Comparison of ENCODE assay signal across 30 cellular contexts in genomic region chr9:75932026-75932425, GRCh38.
"Had no signal": no experiment of that assay in that cellular context is flagged by ENCODE, and none has a peak within 500 bp of the region (broad histone marks: within the 10 kb centered on the region; RNA-seq: fewer than 3 reads in every experiment).

No MANE protein-coding gene starts in this region.

- ATAC-seq: activated CD4-positive, alpha-beta T cell treated with anti-CD3 and anti-CD28 coated beads for 36 hours; activated CD8-positive, alpha-beta T cell treated with anti-CD3 and anti-CD28 coated beads, Interleukin-2, amount 10 ng/mL, durations not matched to agents 7 days and 5 days; Panc1 had no signal

- H3K27ac Mint-ChIP-seq: activated CD4-positive, alpha-beta T cell treated with anti-CD3 and anti-CD28 coated beads for 36 hours; activated CD4-positive, alpha-beta T cell treated with anti-CD3 and anti-CD28 coated beads, Interleukin-2, amount 10 ng/mL, durations not matched to agents 7 days and 5 days; activated CD8-positive, alpha-beta T cell treated with anti-CD3 and anti-CD28 coated beads, Interleukin-2, amount 10 ng/mL, durations not matched to agents 7 days and 5 days; activated naive CD4-positive, alpha-beta T cell treated with anti-CD3 and anti-CD28 coated beads, Interleukin-2, amount 50 U/mL, for 24 hours; activated naive CD8-positive, alpha-beta T cell treated with anti-CD3 and anti-CD28 coated beads, Interleukin-2, amount 10 ng/mL, durations not matched to agents 7 days and 5 days; activated T-cell treated with anti-CD3 and anti-CD28 coated beads, Interleukin-2, amount 50 U/mL, for 24 hours; activated T-helper 2 cell treated with anti-CD3 and anti-CD28 coated beads, Interferon-gamma antibody, Interleukin-2, Interleukin-4, amounts not matched to agents 10 μg/mL and 5 μg/mL and 100 μg/mL, durations not matched to agents 14 hours and 24 hours and 36 hours had no signal

- H3K4me1 Mint-ChIP-seq: activated CD4-positive, alpha-beta T cell treated with anti-CD3 and anti-CD28 coated beads, Interleukin-2, amount 10 ng/mL, durations not matched to agents 7 days and 5 days; central memory CD8-positive, alpha-beta T cell had no signal

- H3K27me3 ChIP-seq: ascending aorta, cardiac muscle cell, colonic mucosa, MG63, SJCRH30 had no signal

- DNase-seq: activated CD4-positive, alpha-beta T cell treated with anti-CD3 and anti-CD28 coated beads for 36 hours; activated CD4-positive, alpha-beta T cell treated with anti-CD3 and anti-CD28 coated beads, Interleukin-2, amount 10 ng/mL, durations not matched to agents 7 days and 5 days; activated CD4-positive, alpha-beta T cell treated with anti-CD3 and anti-CD28 coated beads, Interleukin-2, amount 50 U/mL, for 48 hours; activated CD8-positive, alpha-beta T cell treated with anti-CD3 and anti-CD28 coated beads, Interleukin-2, amount 10 ng/mL, durations not matched to agents 7 days and 5 days; activated gamma-delta T cell; activated naive CD4-positive, alpha-beta T cell treated with Interleukin-2 at 50 U/mL for 16 hours; activated naive CD8-positive, alpha-beta T cell treated with anti-CD3 and anti-CD28 coated beads, Interleukin-2, amount 10 ng/mL, durations not matched to agents 7 days and 5 days; activated T-cell treated with anti-CD3 and anti-CD28 coated beads, Interleukin-2, amount 50 U/mL, for 24 hours; amygdala; colonic mucosa; Kasumi-1; KG1; MG63; NCI-H1048; NCI-H146; NCI-H2107; NCI-H345; NCI-H526 treated with DMSO at 0.1 percent for 48 hours; NCI-H774; SHP77; SJCRH30; T1000; WERI-Rb-1 had no signal

- H3K4me3 Mint-ChIP-seq: activated CD4-positive, alpha-beta T cell treated with anti-CD3 and anti-CD28 coated beads for 36 hours; activated CD4-positive, alpha-beta T cell treated with anti-CD3 and anti-CD28 coated beads, Interleukin-2, amount 10 ng/mL, durations not matched to agents 7 days and 5 days; activated CD8-positive, alpha-beta T cell treated with anti-CD3 and anti-CD28 coated beads, Interleukin-2, amount 10 ng/mL, durations not matched to agents 7 days and 5 days; activated naive CD4-positive, alpha-beta T cell treated with anti-CD3 and anti-CD28 coated beads, Interleukin-2, amount 50 U/mL, for 24 hours; activated naive CD8-positive, alpha-beta T cell treated with anti-CD3 and anti-CD28 coated beads, Interleukin-2, amount 10 ng/mL, durations not matched to agents 7 days and 5 days; activated T-cell treated with anti-CD3 and anti-CD28 coated beads, Interleukin-2, amount 50 U/mL, for 24 hours; central memory CD8-positive, alpha-beta T cell had no signal

- H3K27me3 Mint-ChIP-seq: activated CD4-positive, alpha-beta T cell treated with anti-CD3 and anti-CD28 coated beads for 36 hours; activated CD4-positive, alpha-beta T cell treated with anti-CD3 and anti-CD28 coated beads, Interleukin-2, amount 10 ng/mL, durations not matched to agents 7 days and 5 days; activated naive CD4-positive, alpha-beta T cell treated with anti-CD3 and anti-CD28 coated beads, Interleukin-2, amount 50 U/mL, for 24 hours; activated naive CD8-positive, alpha-beta T cell treated with anti-CD3 and anti-CD28 coated beads, Interleukin-2, amount 10 ng/mL, durations not matched to agents 7 days and 5 days; activated T-cell treated with anti-CD3 and anti-CD28 coated beads, Interleukin-2, amount 50 U/mL, for 24 hours; central memory CD8-positive, alpha-beta T cell had no signal

- H3K4me1 ChIP-seq: colonic mucosa, SJCRH30 had no signal

- H3K9me3 Mint-ChIP-seq: activated CD4-positive, alpha-beta T cell treated with anti-CD3 and anti-CD28 coated beads, Interleukin-2, amount 10 ng/mL, durations not matched to agents 7 days and 5 days; activated naive CD4-positive, alpha-beta T cell treated with anti-CD3 and anti-CD28 coated beads, Interleukin-2, amount 50 U/mL, for 24 hours; activated naive CD8-positive, alpha-beta T cell treated with anti-CD3 and anti-CD28 coated beads, Interleukin-2, amount 10 ng/mL, durations not matched to agents 7 days and 5 days; activated T-cell treated with anti-CD3 and anti-CD28 coated beads, Interleukin-2, amount 50 U/mL, for 24 hours; activated T-helper 2 cell treated with anti-CD3 and anti-CD28 coated beads, Interferon-gamma antibody, Interleukin-2, Interleukin-4, amounts not matched to agents 10 μg/mL and 5 μg/mL and 100 μg/mL, durations not matched to agents 14 hours and 24 hours and 36 hours; central memory CD8-positive, alpha-beta T cell had no signal

- H3K27ac ChIP-seq: ascending aorta, cardiac muscle cell, colonic mucosa, SJCRH30, SK-N-MC, WERI-Rb-1 had no signal

- H3K9me3 ChIP-seq: ascending aorta, colonic mucosa, MG63, SJCRH30 had no signal
